17 cellular contexts compared by ENCODE assay signal in the genomic region with DNA sequence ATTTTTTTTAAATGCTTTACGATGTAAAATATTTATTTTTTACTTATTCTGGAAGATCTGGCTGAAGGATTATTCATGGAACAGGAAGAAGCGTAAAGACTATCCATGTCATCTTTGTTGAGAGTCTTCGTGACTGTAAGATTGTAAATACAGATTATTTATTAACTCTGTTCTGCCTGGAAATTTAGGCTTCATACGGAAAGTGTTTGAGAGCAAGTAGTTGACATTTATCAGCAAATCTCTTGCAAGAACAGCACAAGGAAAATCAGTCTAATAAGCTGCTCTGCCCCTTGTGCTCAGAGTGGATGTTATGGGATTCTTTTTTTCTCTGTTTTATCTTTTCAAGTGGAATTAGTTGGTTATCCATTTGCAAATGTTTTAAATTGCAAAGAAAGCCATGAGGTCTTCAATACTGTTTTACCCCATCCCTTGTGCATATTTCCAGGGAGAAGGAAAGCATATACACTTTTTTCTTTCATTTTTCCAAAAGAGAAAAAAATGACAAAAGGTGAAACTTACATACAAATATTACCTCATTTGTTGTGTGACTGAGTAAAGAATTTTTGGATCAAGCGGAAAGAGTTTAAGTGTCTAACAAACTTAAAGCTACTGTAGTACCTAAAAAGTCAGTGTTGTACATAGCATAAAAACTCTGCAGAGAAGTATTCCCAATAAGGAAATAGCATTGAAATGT. TPM values are rescaled to one million over a fixed set of nuclear protein-coding genes. Genes with fewer than 3 reads are reported as not detected.
DNase-seq lines count a peak whose midpoint lies in the region; ATAC-seq and TF ChIP-seq lines count a peak whose summit lies in the region.
"Had no signal": no experiment of that assay in that cellular context is flagged by ENCODE, and none has a peak within 500 bp of the region (broad histone marks: within the 10 kb centered on the region; RNA-seq: fewer than 3 reads in every experiment).

No MANE protein-coding gene starts in this region.

- no peak overlapping the region for H3K9ac ChIP-seq in IMR-90 (ENCODE audit: low read depth, low read length)

- ATAC-seq in IMR-90 (ENCODE audit: low read depth) = no peak
- no peak for ATAC-seq in GM21423 (IDR thresholded peaks at IDR 0.05; ENCODE audit: unreplicated experiment)
- ATAC-seq in GM21786 (IDR thresholded peaks at IDR 0.05; ENCODE audit: unreplicated experiment) = no peak
- ATAC-seq: Right ventricle myocardium inferior; stimulated activated memory B cell treated with anti-CD40 and anti-IgM and Interleukin-4, amounts not matched to agents 10 μg/mL and 1 μg/mL and 100 μg/mL, for 72 hours; upper lobe of right lung had no signal

- H3K56ac ChIP-seq in IMR-90 (ENCODE audit: extremely low read depth, insufficient read depth, low read length) = no peak overlapping the region

- no peak overlapping the region for H2AK5ac ChIP-seq in IMR-90 (ENCODE audit: low read depth, low read length)

- dilution Hi-C loops in IMR-90 (cut with HindIII; ENCODE audit: low sequenced_read_pairs, unreplicated experiment) = no loop called here

- no peak overlapping the region for H3K4ac ChIP-seq in IMR-90 (ENCODE audit: low read depth, low read length)

- no peak overlapping the region for H2BK15ac ChIP-seq in IMR-90 (ENCODE audit: low read depth, low read length)

- no peak overlapping the region for H3K4me2 ChIP-seq in IMR-90 (ENCODE audit: low read depth, low read length)

- no peak overlapping the region for H3K18ac ChIP-seq in IMR-90 (ENCODE audit: low read depth, low read length)

- no peak overlapping the region for H3K23ac ChIP-seq in IMR-90 (ENCODE audit: low read depth, low read length)

- H3K36me3 ChIP-seq in IMR-90 (ENCODE audit: control insufficient read depth, insufficient read depth, low read length) = peaks cover 37% of the 10 kb centered on the region

- H3K9me1 ChIP-seq in IMR-90 (ENCODE audit: insufficient read depth, low read length) = peaks cover 11% of the 10 kb centered on the region

- no peak overlapping the region for H2BK5ac ChIP-seq in IMR-90 (ENCODE audit: low read depth, low read length, poor library complexity, severe bottlenecking)

- TF ChIP-seq RAD21 in IMR-90 (IDR thresholded peaks at IDR 0.05; ENCODE audit: low read length) = no peak

- H2BK120ac ChIP-seq in IMR-90 (ENCODE audit: low read depth, low read length) = no peak overlapping the region

- CTCF ChIA-PET in IMR-90 (lab: Yijun Ruan, JAX) = no interaction called here

- H3K27ac ChIP-seq in 22Rv1 (0 out of 2 replicates have a peak overlapping the region, but pooled peaks have one; percentile 6), IMR-90 (ENCODE audit: insufficient read depth, low read length) (no peak overlapping the region)
- H3K27ac ChIP-seq: left ventricle myocardium inferior, upper lobe of right lung had no signal

- H4K20me1 ChIP-seq in IMR-90 (ENCODE audit: insufficient read depth, low read length) = peaks cover 75% of the 10 kb centered on the region

- no CpG with 5 or more reads among the region's 5 CpGs for WGBS in IMR-90 (ENCODE audit: extremely low coverage in 2 of 2, insufficient read length in 1 of 2), 2 experiments

- H4K5ac ChIP-seq in IMR-90 (ENCODE audit: low read depth, low read length) = no peak overlapping the region

- no peak overlapping the region for H2AFZ ChIP-seq in IMR-90 (replicated peaks; ENCODE audit: low read length, poor library complexity)

- H3K4me1 ChIP-seq in IMR-90 (ENCODE audit: control insufficient read depth, insufficient read depth, low read length) = peaks cover 2% of the 10 kb centered on the region
- H3K4me1 ChIP-seq: upper lobe of right lung had no signal

- H3K14ac ChIP-seq in IMR-90 (replicated peaks; ENCODE audit: low read depth, low read length) = no peak overlapping the region

- H4K8ac ChIP-seq in IMR-90 (ENCODE audit: low read depth in 2 of 2, low read length in 2 of 2) = no peak overlapping the region

- in situ Hi-C loops in IMR-90 (cut with MboI; ENCODE audit: low sequenced_read_pairs) = no loop called here

- no peak overlapping the region for H3K4me3 ChIP-seq in IMR-90 (ENCODE audit: insufficient read depth, low read depth, low read length)
- H3K4me3 ChIP-seq: esophagus muscularis mucosa, left ventricle myocardium inferior, upper lobe of right lung had no signal

- H3K9me3 ChIP-seq in IMR-90 (ENCODE audit: control insufficient read depth, insufficient read depth, low read length) = no peaks in the 10 kb centered on the region
- H3K9me3 ChIP-seq: Caco-2, esophagus muscularis mucosa, left ventricle myocardium inferior, upper lobe of right lung had no signal

- BruUV-seq in IMR-90 (replicated peaks; lab: Mats Ljungman, UMichigan) = no TSS peak

- no peak overlapping the region for H2AK9ac ChIP-seq in IMR-90 (replicated peaks; ENCODE audit: low read depth, low read length, poor library complexity)

- POLR2A ChIA-PET in IMR-90 (lab: Charles Lee; ENCODE audit: unreplicated experiment) = no interaction called here

- peaks cover 0 to 33% of the 10 kb centered on the region in 2 experiments; a peak in 2 of 4 replicates for H3K79me1 ChIP-seq in IMR-90 (ENCODE audit: low read depth in 1 of 2, low read length in 2 of 2)

- no peaks in the 10 kb centered on the region for H3K27me3 ChIP-seq in IMR-90 (ENCODE audit: control insufficient read depth, insufficient read depth, low read length)
- H3K27me3 ChIP-seq: esophagus muscularis mucosa, upper lobe of right lung had no signal

- intact Hi-C loops in IMR-90 (cut with micrococcal nuclease) = no loop called here

- peak; percentile 72 for TF ChIP-seq POLR2A in IMR-90 (IDR thresholded peaks at IDR 0.05; ENCODE audit: low read depth, low read length)

- DNase-seq in IMR-90 (peak; percentile 52), dermis blood vessel endothelial cell (peak; percentile 79), kidney tubule cell (ENCODE audit: low spot score) (peak; percentile 52), GF-D8 (lab: John Stamatoyannopoulos, UW) (no peak), NCI-H748 (lab: John Stamatoyannopoulos, UW; ENCODE audit: unreplicated experiment) (no peak)
- DNase-seq: activated gamma-delta T cell treated with Interleukin-2 at 50 U/mL for 16 hours, aorta, Caco-2, left ventricle myocardium inferior, NCI-H345, upper lobe of right lung had no signal

- H4K91ac ChIP-seq in IMR-90 (ENCODE audit: insufficient read depth, low read depth, low read length) = no peak overlapping the region

- no peak overlapping the region for H2BK20ac ChIP-seq in IMR-90 (ENCODE audit: low read depth, low read length)

- TF ChIP-seq CTCF in 22Rv1 (IDR thresholded peaks at IDR 0.05) = no peak
- TF ChIP-seq CTCF in IMR-90 (conservative IDR thresholded peaks at IDR 0.05; ENCODE audit: low read depth, low read length) = no peak

TF ChIP-seq in IMR-90, 13 proteins besides CTCF, POLR2A, EP300 and RAD21:
- TF ChIP-seq RFX5 (IDR thresholded peaks at IDR 0.05; ENCODE audit: low read depth, low read length) (no peak), MAZ (IDR thresholded peaks at IDR 0.05; ENCODE audit: borderline replicate concordance, low read depth, low read length) (no peak), MAFK (IDR thresholded peaks at IDR 0.05; ENCODE audit: low read depth, low read length) (no peak), CHD1 (IDR thresholded peaks at IDR 0.05; ENCODE audit: low read depth, low read length) (no peak), FOS (IDR thresholded peaks at IDR 0.05; ENCODE audit: low read depth, low read length) (no peak), NFE2L2 (IDR thresholded peaks at IDR 0.05; ENCODE audit: low read depth, low read length) (no peak), MXI1 (IDR thresholded peaks at IDR 0.05; ENCODE audit: borderline replicate concordance, low read depth, low read length) (no peak), RCOR1 (IDR thresholded peaks at IDR 0.05; ENCODE audit: insufficient replicate concordance, low read length) (no peak), CEBPB (IDR thresholded peaks at IDR 0.05; ENCODE audit: low read depth, low read length) (no peak), SMC3 (IDR thresholded peaks at IDR 0.05; ENCODE audit: low read depth, low read length) (no peak)
- TF ChIP-seq, protein P1, sequence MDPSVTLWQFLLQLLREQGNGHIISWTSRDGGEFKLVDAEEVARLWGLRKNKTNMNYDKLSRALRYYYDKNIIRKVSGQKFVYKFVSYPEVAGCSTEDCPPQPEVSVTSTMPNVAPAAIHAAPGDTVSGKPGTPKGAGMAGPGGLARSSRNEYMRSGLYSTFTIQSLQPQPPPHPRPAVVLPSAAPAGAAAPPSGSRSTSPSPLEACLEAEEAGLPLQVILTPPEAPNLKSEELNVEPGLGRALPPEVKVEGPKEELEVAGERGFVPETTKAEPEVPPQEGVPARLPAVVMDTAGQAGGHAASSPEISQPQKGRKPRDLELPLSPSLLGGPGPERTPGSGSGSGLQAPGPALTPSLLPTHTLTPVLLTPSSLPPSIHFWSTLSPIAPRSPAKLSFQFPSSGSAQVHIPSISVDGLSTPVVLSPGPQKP (IDR thresholded peaks at IDR 0.05; ENCODE audit: borderline replicate concordance, low read depth, low read length) = no peak
- TF ChIP-seq, protein P2, sequence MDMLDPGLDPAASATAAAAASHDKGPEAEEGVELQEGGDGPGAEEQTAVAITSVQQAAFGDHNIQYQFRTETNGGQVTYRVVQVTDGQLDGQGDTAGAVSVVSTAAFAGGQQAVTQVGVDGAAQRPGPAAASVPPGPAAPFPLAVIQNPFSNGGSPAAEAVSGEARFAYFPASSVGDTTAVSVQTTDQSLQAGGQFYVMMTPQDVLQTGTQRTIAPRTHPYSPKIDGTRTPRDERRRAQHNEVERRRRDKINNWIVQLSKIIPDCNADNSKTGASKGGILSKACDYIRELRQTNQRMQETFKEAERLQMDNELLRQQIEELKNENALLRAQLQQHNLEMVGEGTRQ (IDR thresholded peaks at IDR 0.05; ENCODE audit: low read depth, low read length) = no peak
TF ChIP-seq in IMR-90: peak in this region for 0.

RNA-seq across cellular contexts. Expression of a gene that starts 15.6 kb away (rescaled TPM):
- total RNA-seq in IMR-90 (2012; rRNA removed) (3,217 and 4,071 TPM in 2 replicates), dermis blood vessel endothelial cell (7,970 and 9,720 TPM in 2 replicates)
- polyA plus RNA-seq in IMR-90 (2012; rRNA removed) = 1,562 and 1,711 TPM in 2 replicates
- polyA plus RNA-seq in IMR-90 (2012; cell fraction: cytosol; rRNA removed) = 567 and 904 TPM in 2 replicates
- polyA plus RNA-seq in IMR-90 (2012; cell fraction: nucleus; rRNA removed; ENCODE audit: low replicate concordance) = 2,496 and 5,799 TPM in 2 replicates

Comparison
In these comparisons a context has a peak if more than half of its experiments do, and no peak if none do; other contexts are left out.
1. DNase-seq: peak in IMR-90 (single experiment), dermis blood vessel endothelial cell (single experiment) and kidney tubule cell (single experiment); none in GF-D8 (single experiment) and NCI-H748 (single experiment).